In the genomic region with DNA sequence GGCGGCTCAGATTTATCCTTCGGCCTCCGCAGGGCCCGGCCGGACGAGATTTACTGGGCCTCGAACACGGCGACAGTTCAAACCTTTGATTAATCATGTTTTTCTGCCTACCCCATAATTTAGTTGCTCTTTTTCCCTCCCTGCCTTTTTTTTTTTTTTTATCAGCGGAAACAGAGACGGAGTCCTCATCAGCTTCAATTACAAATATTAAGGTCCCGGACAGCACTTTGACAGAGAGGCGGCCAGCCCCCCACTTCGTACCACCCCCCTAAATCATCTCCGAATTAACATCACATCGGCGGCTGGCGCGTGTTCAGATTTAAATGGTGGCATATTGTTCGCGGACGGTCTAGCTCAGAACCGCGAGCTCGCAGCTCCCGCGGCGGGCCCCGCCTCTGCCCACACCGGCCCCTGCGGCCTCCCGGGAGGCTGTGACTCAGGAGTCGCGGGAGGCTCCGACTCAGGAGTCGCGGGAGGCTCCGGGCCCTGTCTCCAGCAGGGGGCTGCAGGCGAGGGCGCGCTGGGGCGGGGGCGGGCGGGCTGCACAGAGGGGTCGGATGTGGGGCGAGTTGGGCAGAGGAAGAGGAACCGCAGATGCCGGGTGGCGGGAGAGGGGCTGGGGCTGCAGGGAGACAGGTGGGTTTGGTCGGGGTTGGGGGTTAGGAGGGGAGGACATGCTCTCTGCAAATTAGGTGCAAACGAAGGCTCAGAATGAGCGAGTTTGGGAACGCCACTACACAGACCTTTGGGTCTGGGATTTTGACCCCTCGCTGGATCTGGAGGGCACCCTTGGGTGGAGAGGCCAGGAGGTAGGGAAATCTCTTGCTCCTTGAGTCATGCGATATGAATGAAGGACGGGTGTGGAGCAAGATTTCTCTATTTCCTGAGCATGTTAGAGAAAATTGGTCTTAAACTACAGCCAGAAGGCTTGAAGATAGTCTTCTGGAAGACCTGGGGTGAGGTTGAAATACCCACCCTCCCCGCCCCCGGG, we compare ENCODE assay signal across 8 cellular contexts. TPM values are rescaled to one million over a fixed set of nuclear protein-coding genes. Genes with fewer than 3 reads are reported as not detected.
DNase-seq lines count a peak whose midpoint lies in the region; ATAC-seq and TF ChIP-seq lines count a peak whose summit lies in the region.

No MANE protein-coding gene starts in this region.

- CTCF ChIA-PET in A673 (lab: Charles Lee), result interaction anchor here (0.6 kb wide), 1 partner anchor 94 kb away, joined by 3 read pairs; no protein-coding TSS in a partner anchor
- CTCF ChIA-PET in activated CD8-positive, alpha-beta memory T cell treated with anti-CD3 and anti-CD28 coated beads, Interleukin-2, amount 10 ng/mL, durations not matched to agents 7 days and 5 days (lab: Charles Lee), result interaction anchor here (0.7 to 10.5 kb wide), 6 partner anchors 8 to 447 kb away, joined by 3 to 176 read pairs (median 4); a partner anchor contains a TSS

- DNase-seq in A673 (ENCODE audit: low spot score), result peak; percentile 77
- peak; percentile 47 for DNase-seq in HFFc6
- no peak for DNase-seq in activated CD8-positive, alpha-beta memory T cell treated with anti-CD3 and anti-CD28 coated beads, Interleukin-2, amount 10 ng/mL, durations not matched to agents 7 days and 5 days
- peak; percentile 60 for DNase-seq in fibroblast of mammary gland (ENCODE audit: low read depth)
- peak; percentile 82 for DNase-seq in neural progenitor cell (ENCODE audit: low spot score)
- DNase-seq in NCI-H2196 (lab: John Stamatoyannopoulos, UW; ENCODE audit: unreplicated experiment), result no peak
- no peak for DNase-seq in mucosa of gallbladder (ENCODE audit: low spot score)
- DNase-seq in NCI-H2029 (lab: John Stamatoyannopoulos, UW), result no peak

- H4K20me1 ChIP-seq in neural progenitor cell (ENCODE audit: low read depth), result no peaks in the 10 kb centered on the region

- POLR2A ChIA-PET in A673 (lab: Charles Lee; ENCODE audit: low non-redundant PET), result no interaction called here

- H3K9me3 Mint-ChIP-seq in HFFc6, result no peaks in the 10 kb centered on the region
- no peaks in the 10 kb centered on the region for H3K9me3 Mint-ChIP-seq in activated CD8-positive, alpha-beta memory T cell treated with anti-CD3 and anti-CD28 coated beads, Interleukin-2, amount 10 ng/mL, durations not matched to agents 7 days and 5 days (ENCODE audit: low read depth)
- peaks cover 7% of the 10 kb centered on the region for H3K9me3 Mint-ChIP-seq in neural progenitor cell

- peak overlapping the region; percentile 58 for H2AFZ ChIP-seq in neural progenitor cell (replicated peaks)

- H3K27me3 ChIP-seq in A673 (replicated peaks; ENCODE audit: insufficient read depth, low read depth, low read length, poor library complexity) (no peaks in the 10 kb centered on the region), neural progenitor cell (peaks cover 84% of the 10 kb centered on the region)

- TF ChIP-seq CTCF in A673 (conservative IDR thresholded peaks at IDR 0.05; ENCODE audit: low read depth, low read length) (no peak; the same call in 1 of the 2 replicates), HFFc6 (IDR thresholded peaks at IDR 0.05) (peak; percentile 62), fibroblast of mammary gland (conservative IDR thresholded peaks at IDR 0.05; ENCODE audit: control insufficient read depth, insufficient read depth, low read depth, low read length) (no peak), neural progenitor cell (IDR thresholded peaks at IDR 0.05) (peak; percentile 42)

- peaks cover 26% of the 10 kb centered on the region for H3F3A ChIP-seq in neural progenitor cell (ENCODE audit: low read depth)

- no peak overlapping the region for H3K27ac ChIP-seq in A673 (ENCODE audit: low read depth, low read length, poor library complexity, severe bottlenecking)
- no peak overlapping the region for H3K27ac ChIP-seq in neural progenitor cell

- intact Hi-C loops in A673 (cut with micrococcal nuclease; ENCODE audit: unreplicated experiment), result no loop called here

- H3K79me2 ChIP-seq in neural progenitor cell (ENCODE audit: low read depth), result no peaks in the 10 kb centered on the region

- H3K4me2 ChIP-seq in neural progenitor cell, result peak overlapping the region; percentile 87

- no peaks in the 10 kb centered on the region; the same call in 1 of the 2 replicates for H3K36me3 Mint-ChIP-seq in HFFc6 (ENCODE audit: low read depth)
- H3K36me3 Mint-ChIP-seq in activated CD8-positive, alpha-beta memory T cell treated with anti-CD3 and anti-CD28 coated beads, Interleukin-2, amount 10 ng/mL, durations not matched to agents 7 days and 5 days, result no peaks in the 10 kb centered on the region
- H3K36me3 Mint-ChIP-seq in neural progenitor cell, result peaks cover 2% of the 10 kb centered on the region

- H3K27me3 Mint-ChIP-seq in HFFc6 (ENCODE audit: insufficient read depth) (peaks cover 50% of the 10 kb centered on the region), neural progenitor cell (ENCODE audit: insufficient read depth, low read depth) (peaks cover 57% of the 10 kb centered on the region)
- peaks cover 70% of the 10 kb centered on the region for H3K27me3 Mint-ChIP-seq in activated CD8-positive, alpha-beta memory T cell treated with anti-CD3 and anti-CD28 coated beads, Interleukin-2, amount 10 ng/mL, durations not matched to agents 7 days and 5 days

- peak overlapping the region; percentile 82 for H3K4me3 Mint-ChIP-seq in HFFc6
- peak overlapping the region; percentile 34 for H3K4me3 Mint-ChIP-seq in activated CD8-positive, alpha-beta memory T cell treated with anti-CD3 and anti-CD28 coated beads, Interleukin-2, amount 10 ng/mL, durations not matched to agents 7 days and 5 days
- H3K4me3 Mint-ChIP-seq in neural progenitor cell, result peak overlapping the region; percentile 81

- peak; percentile 65 for ATAC-seq in activated CD8-positive, alpha-beta memory T cell treated with anti-CD3 and anti-CD28 coated beads, Interleukin-2, amount 10 ng/mL, durations not matched to agents 7 days and 5 days

- no peaks in the 10 kb centered on the region for H3K36me3 ChIP-seq in A673 (ENCODE audit: insufficient read depth, low read length, poor library complexity, severe bottlenecking)
- H3K36me3 ChIP-seq in neural progenitor cell, result no peaks in the 10 kb centered on the region

- no peaks in the 10 kb centered on the region for H3K9me3 ChIP-seq in A673 (ENCODE audit: low read depth, low read length, poor library complexity, severe bottlenecking)
- no peaks in the 10 kb centered on the region for H3K9me3 ChIP-seq in neural progenitor cell (ENCODE audit: low read depth)

- H3K4me1 Mint-ChIP-seq in HFFc6 (ENCODE audit: low read depth), result peaks cover 28% of the 10 kb centered on the region
- peaks cover 26% of the 10 kb centered on the region for H3K4me1 Mint-ChIP-seq in activated CD8-positive, alpha-beta memory T cell treated with anti-CD3 and anti-CD28 coated beads, Interleukin-2, amount 10 ng/mL, durations not matched to agents 7 days and 5 days
- H3K4me1 Mint-ChIP-seq in neural progenitor cell, result peaks cover 29% of the 10 kb centered on the region

- H3K4me1 ChIP-seq in A673 (ENCODE audit: insufficient read depth, low read length, poor library complexity, severe bottlenecking), result peaks cover 15% of the 10 kb centered on the region
- peaks cover 27% of the 10 kb centered on the region for H3K4me1 ChIP-seq in neural progenitor cell

- H3K27ac Mint-ChIP-seq in HFFc6 (peak overlapping the region; percentile 69), neural progenitor cell (no peak overlapping the region)
- no peak overlapping the region for H3K27ac Mint-ChIP-seq in activated CD8-positive, alpha-beta memory T cell treated with anti-CD3 and anti-CD28 coated beads, Interleukin-2, amount 10 ng/mL, durations not matched to agents 7 days and 5 days

- peak overlapping the region; percentile 33 for H3K4me3 ChIP-seq in A673 (ENCODE audit: low read depth, low read length, poor library complexity, severe bottlenecking)
- H3K4me3 ChIP-seq in fibroblast of mammary gland (ENCODE audit: control insufficient read depth, low read depth, low read length), result peak overlapping the region; percentile 3
- peak overlapping the region; percentile 36 for H3K4me3 ChIP-seq in neural progenitor cell

- no peak overlapping the region for H3K9ac ChIP-seq in neural progenitor cell

- BruUV-seq in A673 (replicated peaks; lab: Mats Ljungman, UMichigan), result no TSS peak

RNA-seq across cellular contexts. Expression of a gene that starts 19.6 kb away (rescaled TPM):
- 447 and 450 TPM in 2 replicates for total RNA-seq in A673 (2021)
- total RNA-seq in HFFc6 (2021; fragmentation: NEBNext Ultra II Directional; extraction: Animal tissue kit (Norgen Biotek cat#: 25700)), result 100 to 1,000 TPM; 257 to 366 (median 308) TPM
- 100 to 1,000 TPM; 253 to 333 TPM for total RNA-seq in activated CD8-positive, alpha-beta memory T cell treated with anti-CD3 and anti-CD28 coated beads, Interleukin-2, amount 10 ng/mL, durations not matched to agents 7 days and 5 days
- total RNA-seq in neural progenitor cell (ENCODE audit: low replicate concordance), result 461 and 715 TPM in 2 replicates
- total RNA-seq in mucosa of gallbladder, result 318 TPM

RNA-seq across cellular contexts. Expression of a gene that starts 31.8 kb away (rescaled TPM):
- total RNA-seq in A673 (2021) (16.8 and 34.0 TPM in 2 replicates), neural progenitor cell (ENCODE audit: low replicate concordance) (25.3 and 46.0 TPM in 2 replicates), mucosa of gallbladder (188 TPM)
- 10 to 100 TPM; 77.3 to 99.3 (median 87.2) TPM for total RNA-seq in HFFc6 (2021; fragmentation: NEBNext Ultra II Directional; extraction: Animal tissue kit (Norgen Biotek cat#: 25700))
- total RNA-seq in activated CD8-positive, alpha-beta memory T cell treated with anti-CD3 and anti-CD28 coated beads, Interleukin-2, amount 10 ng/mL, durations not matched to agents 7 days and 5 days, result 10 to 100 TPM; 39.0 to 40.0 TPM

RNA-seq across cellular contexts. Expression of a gene that starts 56.3 kb away (rescaled TPM):
- total RNA-seq in A673 (2021), result not detected in 2 replicates
- not detected for total RNA-seq in HFFc6 (2021; fragmentation: NEBNext Ultra II Directional; extraction: Animal tissue kit (Norgen Biotek cat#: 25700))
- not detected for total RNA-seq in activated CD8-positive, alpha-beta memory T cell treated with anti-CD3 and anti-CD28 coated beads, Interleukin-2, amount 10 ng/mL, durations not matched to agents 7 days and 5 days
- not detected in 2 replicates for total RNA-seq in neural progenitor cell (ENCODE audit: low replicate concordance)
- not detected for total RNA-seq in mucosa of gallbladder

Comparison
In these comparisons a context has a peak if more than half of its experiments do, and no peak if none do; other contexts are left out.
1. DNase-seq: peak in A673 (single experiment), HFFc6 (single experiment), fibroblast of mammary gland (single experiment) and neural progenitor cell (single experiment); none in activated CD8-positive, alpha-beta memory T cell treated with anti-CD3 and anti-CD28 coated beads, Interleukin-2, amount 10 ng/mL, durations not matched to agents 7 days and 5 days (single experiment), NCI-H2196 (single experiment), mucosa of gallbladder (single experiment) and NCI-H2029 (single experiment).
2. CTCF ChIP-seq: peak in HFFc6 (single experiment) and neural progenitor cell (single experiment); none in A673 (single experiment) and fibroblast of mammary gland (single experiment).
3. Peak in every context shown above with its lines, with median percentiles within 50 percentile points of each other: H3K4me3 ChIP-seq and H3K4me3 Mint-ChIP-seq.